Comparison of ENCODE assay signal across 25 cellular contexts in genomic region chr11:67651976-67652895, GRCh38. TPM values are rescaled to one million over a fixed set of nuclear protein-coding genes. Genes with fewer than 3 reads are reported as not detected.
DNase-seq lines count a peak whose midpoint lies in the region; ATAC-seq, FAIRE-seq and TF ChIP-seq lines count a peak whose summit lies in the region.
"Had no signal": no experiment of that assay in that cellular context is flagged by ENCODE, and none has a peak within 500 bp of the region (broad histone marks: within the 10 kb centered on the region; RNA-seq: fewer than 3 reads in every experiment).

No MANE protein-coding gene starts in this region.

- dilution Hi-C loops in keratinocyte (cut with MboI; ENCODE audit: extremely low pct_ligation_motif_present, low sequenced_read_pairs) = no loop called here

- no peak overlapping the region for H3K4me3 Mint-ChIP-seq in activated T-cell treated with anti-CD3 and anti-CD28 coated beads, Interleukin-2, amount 50 U/mL, for 4 hours
- H3K4me3 Mint-ChIP-seq: activated CD4-positive, alpha-beta T cell treated with anti-CD3 and anti-CD28 coated beads, Interleukin-2, amount 10 ng/mL, durations not matched to agents 24 days and 14 days had no signal

- 44 to 45% methylated on average over 13 to 15 of the region's 15 CpGs for WGBS in transverse colon (ENCODE audit: low coverage in 1 of 2), 2 donors

- H4K20me1 ChIP-seq in keratinocyte (ENCODE audit: control insufficient read depth, extremely low read depth, insufficient read depth, low read length) = no peaks in the 10 kb centered on the region

- H3K9me3 ChIP-seq in SK-N-MC (ENCODE audit: low read depth, low read length) = no peaks in the 10 kb centered on the region; the same call in 1 of the 2 replicates
- H3K9me3 ChIP-seq in keratinocyte (ENCODE audit: control insufficient read depth, low read depth, low read length) = no peaks in the 10 kb centered on the region
- no peaks in the 10 kb centered on the region for H3K9me3 ChIP-seq in transverse colon
- H3K9me3 ChIP-seq: tibial nerve had no signal

- TF ChIP-seq POLR2A in transverse colon (IDR thresholded peaks at IDR 0.05) = no peak

- no peaks in the 10 kb centered on the region for H3K9me1 ChIP-seq in keratinocyte (ENCODE audit: control insufficient read depth, extremely low read depth, insufficient read depth, low read length)

- no peaks in the 10 kb centered on the region for H3K27me3 ChIP-seq in keratinocyte (ENCODE audit: control insufficient read depth, extremely low read depth, insufficient read depth, low read length)
- H3K27me3 ChIP-seq in transverse colon = no peaks in the 10 kb centered on the region
- H3K27me3 ChIP-seq: tibial nerve had no signal

- H3K79me2 ChIP-seq in keratinocyte (ENCODE audit: control insufficient read depth, insufficient read depth, low read length) = no peaks in the 10 kb centered on the region

- ATAC-seq in activated T-cell treated with anti-CD3 and anti-CD28 coated beads, Interleukin-2, amount 50 U/mL, for 4 hours = no peak
- no peak for ATAC-seq in HG02938 (IDR thresholded peaks at IDR 0.05; ENCODE audit: unreplicated experiment)

- H3K4me1 ChIP-seq in keratinocyte (ENCODE audit: control insufficient read depth, extremely low read depth, insufficient read depth, low read length) (peaks cover 15% of the 10 kb centered on the region), transverse colon (peaks cover 0 to 8% (median 6%) of the 10 kb centered on the region in 4 donors)

- TF ChIP-seq EP300 in transverse colon (IDR thresholded peaks at IDR 0.05; ENCODE audit: low read depth) = no peak

- no peak overlapping the region for H2AFZ ChIP-seq in keratinocyte (ENCODE audit: control insufficient read depth, low read length)

- TF ChIP-seq CTCF in keratinocyte (optimal IDR thresholded peaks at IDR 0.05 in 1 of 3, IDR thresholded peaks at IDR 0.05 in 1 of 3, conservative IDR thresholded peaks at IDR 0.05 in 1 of 3; ENCODE audit: extremely low read depth in 1 of 3, insufficient read depth in 2 of 3, low read length in 3 of 3) (no peak), transverse colon (IDR thresholded peaks at IDR 0.05) (no peak)

- H3K36me3 Mint-ChIP-seq in activated T-cell treated with anti-CD3 and anti-CD28 coated beads, Interleukin-2, amount 50 U/mL, for 4 hours (ENCODE audit: insufficient read depth) = no peaks in the 10 kb centered on the region
- H3K36me3 Mint-ChIP-seq: CD4-positive, CD25-positive, alpha-beta regulatory T cell had no signal

- no peak overlapping the region for H3K9ac ChIP-seq in SK-N-MC (ENCODE audit: insufficient read length)
- no peak overlapping the region for H3K9ac ChIP-seq in keratinocyte (ENCODE audit: control insufficient read depth, extremely low read depth, insufficient read depth, low read length)

- H3K4me3 ChIP-seq in SK-N-MC (peak overlapping the region; percentile 40), keratinocyte (ENCODE audit: control insufficient read depth in 2 of 3, extremely low read depth in 1 of 3, insufficient read depth in 2 of 3, low read depth in 1 of 3, low read length in 3 of 3) (no peak overlapping the region), transverse colon (no peak overlapping the region)
- H3K4me3 ChIP-seq: tibial nerve had no signal

- in situ Hi-C loops in transverse colon (cut with MboI; ENCODE audit: low pct_ligation_motif_present in 1 of 4, low pct_unique_long_range_greater_than_20kb in 1 of 4, low sequenced_read_pairs in 3 of 4) = no loop called here

- peak; percentile 67 for FAIRE-seq in keratinocyte (lab: Jason Lieb, UNC)
- FAIRE-seq: islet of Langerhans had no signal

- H3K27me3 Mint-ChIP-seq in activated T-cell treated with anti-CD3 and anti-CD28 coated beads, Interleukin-2, amount 50 U/mL, for 4 hours (ENCODE audit: low read depth) = no peaks in the 10 kb centered on the region
- H3K27me3 Mint-ChIP-seq: activated CD4-positive, alpha-beta T cell treated with anti-CD3 and anti-CD28 coated beads, Interleukin-2, amount 10 ng/mL, durations not matched to agents 24 days and 14 days; CD4-positive, CD25-positive, alpha-beta regulatory T cell had no signal

- no peaks in the 10 kb centered on the region for H3K9me3 Mint-ChIP-seq in activated T-cell treated with anti-CD3 and anti-CD28 coated beads, Interleukin-2, amount 50 U/mL, for 4 hours
- H3K9me3 Mint-ChIP-seq: activated CD4-positive, alpha-beta T cell treated with anti-CD3 and anti-CD28 coated beads, Interleukin-2, amount 10 ng/mL, durations not matched to agents 24 days and 14 days; CD4-positive, CD25-positive, alpha-beta regulatory T cell had no signal

- H3K27ac ChIP-seq in SK-N-MC (peak overlapping the region; percentile 56; the same call in 1 of the 2 replicates), keratinocyte (ENCODE audit: control insufficient read depth, insufficient read depth, low read length) (no peak overlapping the region), transverse colon (peak overlapping the region in 2 of 4 donors; percentile 18 to 41)
- H3K27ac ChIP-seq: HL-60, tibial nerve had no signal

- peak overlapping the region; percentile 2 for H3K4me2 ChIP-seq in keratinocyte (ENCODE audit: control insufficient read depth, extremely low read depth, insufficient read depth, low read depth, low read length)

- intact Hi-C loops in transverse colon (cut with DNase I; ENCODE audit: low total_unique reads) = no loop called here

- H3K36me3 ChIP-seq in SK-N-MC (ENCODE audit: insufficient read depth, low read length) (no peaks in the 10 kb centered on the region), keratinocyte (ENCODE audit: control insufficient read depth in 2 of 2, extremely low read depth in 1 of 2, insufficient read depth in 2 of 2, low read length in 2 of 2) (no peaks in the 10 kb centered on the region), transverse colon (no peaks in the 10 kb centered on the region)
- H3K36me3 ChIP-seq: tibial nerve had no signal

- DNase-seq in activated effector memory CD4-positive, alpha-beta T cell treated with anti-CD3 and anti-CD28 coated beads, Interleukin-2, amount 50 U/mL, for 16 hours = peak; percentile 13
- DNase-seq in activated effector memory CD4-positive, alpha-beta T cell treated with Interleukin-2 at 50 U/mL for 16 hours = no peak
- peak; percentile 53 for DNase-seq in SK-N-MC (ENCODE audit: low read depth, low spot score)
- DNase-seq in keratinocyte (ENCODE audit: low read depth, low spot score) = no peak
- peak; percentile 32 for DNase-seq in transverse colon
- DNase-seq in activated T-cell treated with anti-CD3 and anti-CD28 coated beads, Interleukin-2, amount 50 U/mL, for 4 hours = no peak
- DNase-seq in NCI-H510A treated with DMSO at 0.1 percent for 48 hours (lab: John Stamatoyannopoulos, UW) = no peak
- DNase-seq: activated CD4-positive, alpha-beta T cell treated with anti-CD3 and anti-CD28 coated beads, Interleukin-2, amount 10 ng/mL, durations not matched to agents 24 days and 14 days; activated CD8-positive, alpha-beta memory T cell treated with anti-CD3 and anti-CD28 coated beads, Interleukin-2, amount 50 U/mL, for 4 hours; activated gamma-delta T cell treated with Interleukin-2 at 50 U/mL for 16 hours; amniotic stem cell; CD4-positive, CD25-positive, alpha-beta regulatory T cell; central memory CD4-positive, alpha-beta T cell; effector CD8-positive, alpha-beta T cell; EL; H7; mesenchymal stem cell; MV-4-11; NCI-H2081; NCI-H69; stimulated activated naive CD4-positive, alpha-beta T cell had no signal

- H3K4me1 Mint-ChIP-seq in activated T-cell treated with anti-CD3 and anti-CD28 coated beads, Interleukin-2, amount 50 U/mL, for 4 hours (ENCODE audit: low read depth) = peaks cover 22% of the 10 kb centered on the region

RNA-seq across cellular contexts. Expression of gene ACY3, which starts 1.7 kb away (rescaled TPM):
- not detected in 3 replicates for polyA plus RNA-seq in keratinocyte
- not detected for polyA plus RNA-seq in keratinocyte (2011; ENCODE audit: low read depth)
- polyA plus RNA-seq in keratinocyte (2011; cell fraction: cytosol; rRNA removed) = not detected in 2 replicates
- polyA plus RNA-seq in keratinocyte (2011; cell fraction: nucleus; rRNA removed) = not detected in 2 replicates
- polyA plus RNA-seq in keratinocyte (2012; ENCODE audit: low replicate concordance) = 0.08 TPM in 1 of 2 replicates, not detected in the other
- polyA minus RNA-seq in keratinocyte = not detected in 3 replicates
- not detected for polyA minus RNA-seq in keratinocyte (2011; cell fraction: cytosol; rRNA and poly(A)+ RNA removed)
- polyA minus RNA-seq in keratinocyte (2011; cell fraction: nucleus; rRNA and poly(A)+ RNA removed) = not detected in 2 replicates
- 10 to 100 TPM in 3 of 4 donors, 1 to 10 TPM in 1; 4.1 to 29.4 (median 11.8) TPM for total RNA-seq in transverse colon
- under 1 TPM in 1 of 3 donors, not detected in 2; 0.37 TPM for total RNA-seq in activated T-cell treated with anti-CD3 and anti-CD28 coated beads, Interleukin-2, amount 50 U/mL, for 4 hours
- total RNA-seq: activated CD4-positive, alpha-beta T cell treated with anti-CD3 and anti-CD28 coated beads, Interleukin-2, amount 10 ng/mL, durations not matched to agents 24 days and 14 days; H7 had no signal

RNA-seq across cellular contexts. Expression of gene TBX10, which starts 12.7 kb away (rescaled TPM):
- not detected in 3 replicates for polyA plus RNA-seq in keratinocyte
- polyA plus RNA-seq in keratinocyte (2011; ENCODE audit: low read depth) = not detected
- not detected in 2 replicates for polyA plus RNA-seq in keratinocyte (2011; cell fraction: cytosol; rRNA removed)
- polyA plus RNA-seq in keratinocyte (2011; cell fraction: nucleus; rRNA removed) = not detected in 2 replicates
- not detected in 2 replicates for polyA plus RNA-seq in keratinocyte (2012; ENCODE audit: low replicate concordance)
- not detected in 3 replicates for polyA minus RNA-seq in keratinocyte
- not detected for polyA minus RNA-seq in keratinocyte (2011; cell fraction: cytosol; rRNA and poly(A)+ RNA removed)
- not detected in 2 replicates for polyA minus RNA-seq in keratinocyte (2011; cell fraction: nucleus; rRNA and poly(A)+ RNA removed)
- total RNA-seq in transverse colon = 10 to 100 TPM in 2 of 4 donors, 1 to 10 TPM in 1, not detected in 1; 1.3 to 16.5 (median 15.0) TPM
- not detected for total RNA-seq in activated T-cell treated with anti-CD3 and anti-CD28 coated beads, Interleukin-2, amount 50 U/mL, for 4 hours
- total RNA-seq: activated CD4-positive, alpha-beta T cell treated with anti-CD3 and anti-CD28 coated beads, Interleukin-2, amount 10 ng/mL, durations not matched to agents 24 days and 14 days; CD4-positive, CD25-positive, alpha-beta regulatory T cell; H7; tibial nerve had no signal
- polyA plus RNA-seq: CD4-positive, CD25-positive, alpha-beta regulatory T cell had no signal

RNA-seq across cellular contexts. Expression of gene ALDH3B2, which starts 22.2 kb away (rescaled TPM):
- 0.25 to 1.1 TPM (median 0.67 TPM) in 3 replicates for polyA plus RNA-seq in keratinocyte
- polyA plus RNA-seq in keratinocyte (2011; ENCODE audit: low read depth) = 12.5 TPM
- 0.84 and 0.99 TPM in 2 replicates for polyA plus RNA-seq in keratinocyte (2011; cell fraction: cytosol; rRNA removed)
- 0.65 and 0.83 TPM in 2 replicates for polyA plus RNA-seq in keratinocyte (2011; cell fraction: nucleus; rRNA removed)
- polyA plus RNA-seq in keratinocyte (2012; ENCODE audit: low replicate concordance) = 0.55 and 35.8 TPM in 2 replicates
- polyA minus RNA-seq in keratinocyte = 1.0 to 1.5 TPM (median 1.3 TPM) in 3 replicates
- 0.96 TPM for polyA minus RNA-seq in keratinocyte (2011; cell fraction: cytosol; rRNA and poly(A)+ RNA removed)
- polyA minus RNA-seq in keratinocyte (2011; cell fraction: nucleus; rRNA and poly(A)+ RNA removed) = 1.3 and 2.4 TPM in 2 replicates
- total RNA-seq in transverse colon = 10 to 100 TPM in 1 of 4 donors, not detected in 3; 13.8 TPM
- total RNA-seq in activated T-cell treated with anti-CD3 and anti-CD28 coated beads, Interleukin-2, amount 50 U/mL, for 4 hours = not detected
- total RNA-seq: activated CD4-positive, alpha-beta T cell treated with anti-CD3 and anti-CD28 coated beads, Interleukin-2, amount 10 ng/mL, durations not matched to agents 24 days and 14 days; CD4-positive, CD25-positive, alpha-beta regulatory T cell; H7; tibial nerve had no signal
- polyA plus RNA-seq: CD4-positive, CD25-positive, alpha-beta regulatory T cell had no signal

RNA-seq across cellular contexts. Expression of gene NUDT8, which starts 22.5 kb away (rescaled TPM):
- 1.1 to 1.6 TPM (median 1.5 TPM) in 3 replicates for polyA plus RNA-seq in keratinocyte
- not detected for polyA plus RNA-seq in keratinocyte (2011; ENCODE audit: low read depth)
- 0.68 and 2.5 TPM in 2 replicates for polyA plus RNA-seq in keratinocyte (2011; cell fraction: cytosol; rRNA removed)
- 1.9 and 2.7 TPM in 2 replicates for polyA plus RNA-seq in keratinocyte (2011; cell fraction: nucleus; rRNA removed)
- polyA plus RNA-seq in keratinocyte (2012; ENCODE audit: low replicate concordance) = 6.7 and 15.8 TPM in 2 replicates
- polyA minus RNA-seq in keratinocyte = 0.72 to 1.8 TPM in 2 of 3 replicates, not detected in the other
- polyA minus RNA-seq in keratinocyte (2011; cell fraction: cytosol; rRNA and poly(A)+ RNA removed) = not detected
- 1.2 TPM in 1 of 2 replicates, not detected in the other for polyA minus RNA-seq in keratinocyte (2011; cell fraction: nucleus; rRNA and poly(A)+ RNA removed)
- total RNA-seq in transverse colon = 10 to 100 TPM; 21.3 to 68.5 (median 26.9) TPM
- total RNA-seq in activated T-cell treated with anti-CD3 and anti-CD28 coated beads, Interleukin-2, amount 50 U/mL, for 4 hours = 10 to 100 TPM; 10.2 to 14.4 (median 12.6) TPM

RNA-seq across cellular contexts. Expression of gene NDUFV1, which starts 45.5 kb away (rescaled TPM):
- 92.9 to 118 TPM (median 102 TPM) in 3 replicates for polyA plus RNA-seq in keratinocyte
- polyA plus RNA-seq in keratinocyte (2011; ENCODE audit: low read depth) = 74.0 TPM
- 38.6 and 103 TPM in 2 replicates for polyA plus RNA-seq in keratinocyte (2011; cell fraction: cytosol; rRNA removed)
- polyA plus RNA-seq in keratinocyte (2011; cell fraction: nucleus; rRNA removed) = 208 and 255 TPM in 2 replicates
- polyA plus RNA-seq in keratinocyte (2012; ENCODE audit: low replicate concordance) = 112 and 133 TPM in 2 replicates
- 69.1 to 102 TPM (median 70.3 TPM) in 3 replicates for polyA minus RNA-seq in keratinocyte
- 168 TPM for polyA minus RNA-seq in keratinocyte (2011; cell fraction: cytosol; rRNA and poly(A)+ RNA removed)
- polyA minus RNA-seq in keratinocyte (2011; cell fraction: nucleus; rRNA and poly(A)+ RNA removed) = 54.4 and 58.9 TPM in 2 replicates
- total RNA-seq in transverse colon = 100 to 1,000 TPM; 421 to 762 (median 554) TPM
- 100 to 1,000 TPM; 338 to 353 (median 350) TPM for total RNA-seq in activated T-cell treated with anti-CD3 and anti-CD28 coated beads, Interleukin-2, amount 50 U/mL, for 4 hours

Comparison
In these comparisons a context has a peak if more than half of its experiments do, and no peak if none do; other contexts are left out.
1. DNase-seq: peak in activated effector memory CD4-positive, alpha-beta T cell treated with anti-CD3 and anti-CD28 coated beads, Interleukin-2, amount 50 U/mL, for 16 hours (single experiment), SK-N-MC (single experiment) and transverse colon (single experiment); none in activated effector memory CD4-positive, alpha-beta T cell treated with Interleukin-2 at 50 U/mL for 16 hours (single experiment), keratinocyte (single experiment), activated T-cell treated with anti-CD3 and anti-CD28 coated beads, Interleukin-2, amount 50 U/mL, for 4 hours (single experiment) and NCI-H510A treated with DMSO at 0.1 percent for 48 hours (single experiment).